9 cellular contexts compared by ENCODE assay signal in genomic region chr6:57267586-57268293, GRCh38. TPM values are rescaled to one million over a fixed set of nuclear protein-coding genes. Genes with fewer than 3 reads are reported as not detected.
DNase-seq lines count a peak whose midpoint lies in the region; ATAC-seq, FAIRE-seq and TF ChIP-seq lines count a peak whose summit lies in the region.
"Had no signal": no experiment of that assay in that cellular context is flagged by ENCODE, and none has a peak within 500 bp of the region (broad histone marks: within the 10 kb centered on the region; RNA-seq: fewer than 3 reads in every experiment).

No MANE protein-coding gene starts in this region.

- H3K36me3 ChIP-seq in GM23338 (ENCODE audit: insufficient read depth) (no peaks in the 10 kb centered on the region), OCI-LY7 (ENCODE audit: insufficient read depth, low read length) (no peaks in the 10 kb centered on the region)

- H3K27ac ChIP-seq in GM23338 (ENCODE audit: low read depth) (no peak overlapping the region), OCI-LY7 (ENCODE audit: low read depth, low read length, poor library complexity, severe bottlenecking) (no peak overlapping the region)

- ATAC-seq in GM23338 = peak; percentile 28; the same call in 1 of the 3 replicates
- ATAC-seq in HG03442 (IDR thresholded peaks at IDR 0.05; ENCODE audit: unreplicated experiment) = no peak

- POLR2A ChIA-PET in OCI-LY7 (lab: Charles Lee) = interaction anchor here (0.6 kb wide), 1 partner anchor 183 kb away, joined by 3 read pairs; no protein-coding TSS in a partner anchor

- H3K9me3 ChIP-seq in OCI-LY7 (ENCODE audit: low read length) = no peaks in the 10 kb centered on the region

- no peak overlapping the region for H3K4me3 ChIP-seq in GM23338
- H3K4me3 ChIP-seq in OCI-LY7 (ENCODE audit: low read depth, low read length, poor library complexity, severe bottlenecking) = no peak overlapping the region
- H3K4me3 ChIP-seq in astrocyte of the cerebellum (ENCODE audit: low read depth, low read length) = no peak overlapping the region

- CTCF ChIA-PET in OCI-LY7 (lab: Charles Lee; ENCODE audit: unreplicated experiment) = no interaction called here

- H3F3A ChIP-seq in GM23338 (replicated peaks; ENCODE audit: low read depth) = no peaks in the 10 kb centered on the region

- peaks cover 4% of the 10 kb centered on the region for H3K9me3 Mint-ChIP-seq in GM23338
- H3K9me3 Mint-ChIP-seq: T-helper 1 cell treated with Interleukin-12 subunit alpha and Interleukin-12 subunit beta and Interleukin-4 antibody, amounts not matched to agents 30 μg/mL and 1 μg/mL, for 36 hours had no signal

- no peaks in the 10 kb centered on the region for H3K4me1 Mint-ChIP-seq in GM23338

- peak; percentile 71 to 84 for TF ChIP-seq CTCF in GM23338 (conservative IDR thresholded peaks at IDR 0.05; ENCODE audit: low read depth in 2 of 2)
- TF ChIP-seq CTCF in OCI-LY7 (conservative IDR thresholded peaks at IDR 0.05; ENCODE audit: low read length) = peak; percentile 82
- peak; percentile 57 for TF ChIP-seq CTCF in astrocyte of the cerebellum (IDR thresholded peaks at IDR 0.05; ENCODE audit: low read depth, low read length, missing control alignments)

- no peaks in the 10 kb centered on the region for H3K4me1 ChIP-seq in GM23338 (ENCODE audit: insufficient read depth)
- H3K4me1 ChIP-seq in OCI-LY7 (ENCODE audit: insufficient read depth, low read length, poor library complexity, severe bottlenecking) = no peaks in the 10 kb centered on the region

- peak overlapping the region; percentile 39; the same call in 1 of the 2 replicates for H2AFZ ChIP-seq in GM23338
- H2AFZ ChIP-seq in OCI-LY7 (ENCODE audit: low read length) = no peak overlapping the region

- FAIRE-seq in frontal cortex (lab: Jason Lieb, UNC) = no peak

- H3K79me2 ChIP-seq in GM23338 (replicated peaks; ENCODE audit: insufficient read depth) = no peaks in the 10 kb centered on the region
- H3K79me2 ChIP-seq in OCI-LY7 (ENCODE audit: insufficient read depth, low read depth, low read length) = no peaks in the 10 kb centered on the region

- H3K4me3 Mint-ChIP-seq in GM23338 = no peak overlapping the region
- H3K4me3 Mint-ChIP-seq: T-helper 1 cell treated with Interleukin-12 subunit alpha and Interleukin-12 subunit beta and Interleukin-4 antibody, amounts not matched to agents 30 μg/mL and 1 μg/mL, for 36 hours had no signal

- peaks cover 2% of the 10 kb centered on the region for H3K27me3 Mint-ChIP-seq in GM23338 (ENCODE audit: insufficient read depth, low read depth, poor library complexity)

- no peaks in the 10 kb centered on the region for H4K20me1 ChIP-seq in GM23338 (replicated peaks; ENCODE audit: insufficient read depth)
- no peaks in the 10 kb centered on the region for H4K20me1 ChIP-seq in OCI-LY7 (ENCODE audit: insufficient read depth, low read length)

- DNase-seq in CD1c-positive myeloid dendritic cell (ENCODE audit: extremely low spot score) (peak; percentile 46), GM23338 (ENCODE audit: low spot score) (peak; percentile 81), OCI-LY7 (ENCODE audit: low spot score) (peak; percentile 46), astrocyte of the cerebellum (ENCODE audit: low read depth) (peak; percentile 99), islet precursor cell (peak; percentile 69), frontal cortex (ENCODE audit: low spot score in 2 of 2) (no peak)
- DNase-seq in stimulated activated CD4-positive, alpha-beta T cell treated with anti-CD3 and anti-CD28 coated beads, Interleukin-4, amount 100 ng/mL, for 4 hours = peak; percentile 11 to 12

- intact Hi-C loops in OCI-LY7 (cut with micrococcal nuclease; ENCODE audit: unreplicated experiment) = loop anchor here (1.0 kb wide), 1 partner anchor 49 kb away; no protein-coding TSS in a partner anchor

- H3K9me2 ChIP-seq in GM23338 (ENCODE audit: insufficient read depth) (no peaks in the 10 kb centered on the region), OCI-LY7 (ENCODE audit: insufficient read depth, low read length) (no peaks in the 10 kb centered on the region)

- no TSS peak for BruUV-seq in OCI-LY7 (replicated peaks; lab: Mats Ljungman, UMichigan)

- H3K27me3 ChIP-seq in GM23338 (ENCODE audit: insufficient read depth) = no peaks in the 10 kb centered on the region

- peaks cover 3% of the 10 kb centered on the region; the same call in 1 of the 3 replicates for H3K36me3 Mint-ChIP-seq in GM23338 (ENCODE audit: low read depth)

- no peak overlapping the region for H3K4me2 ChIP-seq in GM23338
- H3K4me2 ChIP-seq in OCI-LY7 (ENCODE audit: low read length) = no peak overlapping the region

- in situ Hi-C loops in astrocyte of the cerebellum (cut with HindIII; ENCODE audit: low sequenced_read_pairs) = loop anchor here (5.0 kb wide), 1 partner anchor 50 kb away; the partner anchor contains the start of gene PRIM2

- H3K27ac Mint-ChIP-seq in GM23338 = no peak overlapping the region
- H3K27ac Mint-ChIP-seq: T-helper 1 cell treated with Interleukin-12 subunit alpha and Interleukin-12 subunit beta and Interleukin-4 antibody, amounts not matched to agents 30 μg/mL and 1 μg/mL, for 36 hours had no signal

TF ChIP-seq in GM23338, 12 proteins besides CTCF, POLR2A, EP300 and RAD21 (continues in another document):
- no peak for TF ChIP-seq ZNF331 (CRISPR knock-in tag; IDR thresholded peaks at IDR 0.05; ENCODE audit: low read depth)
- no peak for TF ChIP-seq CREB1 (CRISPR knock-in tag; IDR thresholded peaks at IDR 0.05; ENCODE audit: low read depth)
- no peak for TF ChIP-seq POLR2AphosphoS5 (IDR thresholded peaks at IDR 0.05; ENCODE audit: low read depth)
- no peak for TF ChIP-seq EZH2phosphoT487 (IDR thresholded peaks at IDR 0.05; ENCODE audit: unreplicated experiment)
- no peak for TF ChIP-seq JUNB (IDR thresholded peaks at IDR 0.05; ENCODE audit: unreplicated experiment)
- no peak for TF ChIP-seq ZNF462 (CRISPR knock-in tag; IDR thresholded peaks at IDR 0.05)

RNA-seq across cellular contexts. Expression of gene RAB23, which starts 45.6 kb away (rescaled TPM):
- 16.0 and 16.7 TPM in 2 replicates for total RNA-seq in GM23338 (2014; rRNA removed; shearing (Covaris generic))
- polyA plus RNA-seq in GM23338 (2016; fragmentation: Nextera tagmentation; extraction: Ambion mirVana) = 5.0 and 5.2 TPM in 2 replicates
- 3.5 and 4.9 TPM in 2 replicates for total RNA-seq in OCI-LY7 (2014; rRNA removed; shearing (Covaris generic))
- 2.9 and 4.1 TPM in 2 replicates for total RNA-seq in OCI-LY7 (2022)
- total RNA-seq in frontal cortex = 34.2 TPM

RNA-seq across cellular contexts. Expression of gene PRIM2, which starts 49.7 kb away (rescaled TPM):
- 65.3 and 75.2 TPM in 2 replicates for total RNA-seq in GM23338 (2014; rRNA removed; shearing (Covaris generic))
- 37.2 and 45.5 TPM in 2 replicates for polyA plus RNA-seq in GM23338 (2016; fragmentation: Nextera tagmentation; extraction: Ambion mirVana)
- 25.2 and 28.6 TPM in 2 replicates for total RNA-seq in OCI-LY7 (2014; rRNA removed; shearing (Covaris generic))
- total RNA-seq in OCI-LY7 (2022) = 41.4 and 45.3 TPM in 2 replicates
- total RNA-seq in frontal cortex = 25.7 TPM

Comparison
In these comparisons a context has a peak if more than half of its experiments do, and no peak if none do; other contexts are left out.
1. DNase-seq: peak in CD1c-positive myeloid dendritic cell (single experiment), GM23338 (single experiment), OCI-LY7 (single experiment), astrocyte of the cerebellum (single experiment), islet precursor cell (single experiment) and stimulated activated CD4-positive, alpha-beta T cell treated with anti-CD3 and anti-CD28 coated beads, Interleukin-4, amount 100 ng/mL, for 4 hours (2 of 2); none in frontal cortex (0 of 2).
2. Peak in every context shown above with its lines, with median percentiles within 50 percentile points of each other: CTCF ChIP-seq.